In genomic region chr17:73568934-73569333, GRCh38 we compare ENCODE assay signal across 32 cellular contexts.
"Had no signal": no experiment of that assay in that cellular context is flagged by ENCODE, and none has a peak within 500 bp of the region (broad histone marks: within the 10 kb centered on the region; RNA-seq: fewer than 3 reads in every experiment).

No MANE protein-coding gene starts in this region.

- H3K27ac Mint-ChIP-seq: activated CD4-positive, alpha-beta memory T cell treated with anti-CD3 and anti-CD28 coated beads, Interleukin-2, amount 10 ng/mL, durations not matched to agents 7 days and 5 days; activated CD4-positive, alpha-beta T cell treated with anti-CD3 and anti-CD28 coated beads for 36 hours; activated CD4-positive, alpha-beta T cell treated with anti-CD3 and anti-CD28 coated beads, Interleukin-2, amount 10 ng/mL, durations not matched to agents 24 days and 14 days; activated T-cell treated with anti-CD3 and anti-CD28 coated beads, Interleukin-2, amount 50 U/mL, for 24 hours had no signal

- H3K27me3 Mint-ChIP-seq: activated B cell treated with CpG ODN at 0.5 μM for 24 hours; activated CD4-positive, alpha-beta memory T cell treated with anti-CD3 and anti-CD28 coated beads, Interleukin-2, amount 10 ng/mL, durations not matched to agents 7 days and 5 days; activated CD4-positive, alpha-beta T cell treated with anti-CD3 and anti-CD28 coated beads for 36 hours; activated CD4-positive, alpha-beta T cell treated with anti-CD3 and anti-CD28 coated beads, Interleukin-2, amount 10 ng/mL, durations not matched to agents 24 days and 14 days; activated naive CD8-positive, alpha-beta T cell treated with anti-CD3 and anti-CD28 coated beads, Interleukin-2, amount 10 ng/mL, durations not matched to agents 7 days and 5 days; activated T-cell treated with anti-CD3 and anti-CD28 coated beads, Interleukin-2, amount 50 U/mL, for 24 hours; brain had no signal

- H3K4me1 ChIP-seq: ascending aorta, breast epithelium, colonic mucosa, gastroesophageal sphincter had no signal

- H3K9me3 Mint-ChIP-seq: activated B cell treated with CpG ODN at 0.5 μM for 24 hours; activated CD4-positive, alpha-beta memory T cell treated with anti-CD3 and anti-CD28 coated beads, Interleukin-2, amount 10 ng/mL, durations not matched to agents 7 days and 5 days; activated CD4-positive, alpha-beta T cell treated with anti-CD3 and anti-CD28 coated beads, Interleukin-2, amount 10 ng/mL, durations not matched to agents 24 days and 14 days; activated naive CD4-positive, alpha-beta T cell treated with anti-CD3 and anti-CD28 coated beads, Interleukin-2, amount 10 ng/mL, durations not matched to agents 7 days and 5 days; activated naive CD8-positive, alpha-beta T cell treated with anti-CD3 and anti-CD28 coated beads, Interleukin-2, amount 10 ng/mL, durations not matched to agents 7 days and 5 days; activated T-cell treated with anti-CD3 and anti-CD28 coated beads, Interleukin-2, amount 50 U/mL, for 24 hours; activated T-cell treated with anti-CD3 and anti-CD28 coated beads, Interleukin-2, amount 50 U/mL, for 72 hours; T-helper 1 cell treated with Interleukin-12 subunit alpha and Interleukin-12 subunit beta and Interleukin-4 antibody, amounts not matched to agents 30 μg/mL and 1 μg/mL, for 36 hours had no signal

- ATAC-seq: activated CD4-positive, alpha-beta T cell treated with anti-CD3 and anti-CD28 coated beads for 36 hours; activated CD4-positive, CD25-positive, alpha-beta regulatory T cell treated with anti-CD3 and anti-CD28 coated beads, Interleukin-2, amount 50 U/mL, for 24 hours; activated naive CD4-positive, alpha-beta T cell treated with anti-CD3 and anti-CD28 coated beads, Interleukin-2, amount 50 U/mL, for 72 hours; activated T-cell treated with anti-CD3 and anti-CD28 coated beads, Interleukin-2, amount 50 U/mL, for 72 hours; gastroesophageal sphincter; heart right ventricle had no signal

- H3K4me3 ChIP-seq: ascending aorta, breast epithelium, cardiac muscle cell, colonic mucosa, esophagus squamous epithelium, gastroesophageal sphincter, heart right ventricle had no signal

- H3K36me3 Mint-ChIP-seq: activated naive CD4-positive, alpha-beta T cell treated with anti-CD3 and anti-CD28 coated beads, Interleukin-2, amount 10 ng/mL, durations not matched to agents 7 days and 5 days; activated naive CD4-positive, alpha-beta T cell treated with anti-CD3 and anti-CD28 coated beads, Interleukin-2, amount 50 U/mL, for 72 hours had no signal

- FAIRE-seq: endometrium, endothelial cell of umbilical vein had no signal

- DNase-seq: activated B cell treated with CpG ODN at 0.5 μM for 24 hours; activated CD4-positive, alpha-beta memory T cell treated with anti-CD3 and anti-CD28 coated beads, Interleukin-2, amount 10 ng/mL, durations not matched to agents 7 days and 5 days; activated CD4-positive, alpha-beta T cell treated with anti-CD3 and anti-CD28 coated beads for 36 hours; activated CD4-positive, alpha-beta T cell treated with anti-CD3 and anti-CD28 coated beads, Interleukin-2, amount 10 ng/mL, durations not matched to agents 24 days and 14 days; activated CD8-positive, alpha-beta memory T cell treated with anti-CD3 and anti-CD28 coated beads, Interleukin-2, amount 50 U/mL, for 48 hours; activated gamma-delta T cell; activated naive CD4-positive, alpha-beta T cell; activated naive CD4-positive, alpha-beta T cell treated with anti-CD3 and anti-CD28 coated beads, Interleukin-2, amount 10 ng/mL, durations not matched to agents 7 days and 5 days; activated naive CD8-positive, alpha-beta T cell treated with anti-CD3 and anti-CD28 coated beads, Interleukin-2, amount 10 ng/mL, durations not matched to agents 7 days and 5 days; activated T-cell treated with anti-CD3 and anti-CD28 coated beads for 4 hours; activated T-cell treated with anti-CD3 and anti-CD28 coated beads, Interleukin-2, amount 50 U/mL, for 24 hours; activated T-cell treated with anti-CD3 and anti-CD28 coated beads, Interleukin-2, amount 50 U/mL, for 72 hours; central memory CD4-positive, alpha-beta T cell; cerebellar nuclear complex; colonic mucosa; effector CD8-positive, alpha-beta T cell; esophagus squamous epithelium; foreskin melanocyte; heart right ventricle; T-helper 9 cell; WERI-Rb-1 had no signal

- H3K9me3 ChIP-seq: ascending aorta, breast epithelium, colonic mucosa, esophagus squamous epithelium, gastroesophageal sphincter had no signal

- H3K4me3 Mint-ChIP-seq: activated B cell treated with CpG ODN at 0.5 μM for 24 hours; activated CD4-positive, alpha-beta memory T cell treated with anti-CD3 and anti-CD28 coated beads, Interleukin-2, amount 10 ng/mL, durations not matched to agents 7 days and 5 days; activated CD4-positive, alpha-beta T cell treated with anti-CD3 and anti-CD28 coated beads for 36 hours; activated CD4-positive, alpha-beta T cell treated with anti-CD3 and anti-CD28 coated beads, Interleukin-2, amount 10 ng/mL, durations not matched to agents 24 days and 14 days; activated naive CD4-positive, alpha-beta T cell treated with anti-CD3 and anti-CD28 coated beads, Interleukin-2, amount 10 ng/mL, durations not matched to agents 7 days and 5 days; activated T-cell treated with anti-CD3 and anti-CD28 coated beads, Interleukin-2, amount 50 U/mL, for 24 hours; activated T-cell treated with anti-CD3 and anti-CD28 coated beads, Interleukin-2, amount 50 U/mL, for 72 hours; brain; T-helper 1 cell treated with Interleukin-12 subunit alpha and Interleukin-12 subunit beta and Interleukin-4 antibody, amounts not matched to agents 30 μg/mL and 1 μg/mL, for 36 hours had no signal

- H3K27me3 ChIP-seq: ascending aorta, cardiac muscle cell, colonic mucosa had no signal

- H3K27ac ChIP-seq: ascending aorta, breast epithelium, cardiac muscle cell, colonic mucosa, epithelial cell of prostate, esophagus squamous epithelium, gastroesophageal sphincter, heart right ventricle had no signal

- H3K36me3 ChIP-seq: ascending aorta, breast epithelium, cardiac muscle cell, colonic mucosa, esophagus squamous epithelium, gastroesophageal sphincter, heart right ventricle, WERI-Rb-1 had no signal
